ENCODE assay signal across 1 cellular context in the genomic region with DNA sequence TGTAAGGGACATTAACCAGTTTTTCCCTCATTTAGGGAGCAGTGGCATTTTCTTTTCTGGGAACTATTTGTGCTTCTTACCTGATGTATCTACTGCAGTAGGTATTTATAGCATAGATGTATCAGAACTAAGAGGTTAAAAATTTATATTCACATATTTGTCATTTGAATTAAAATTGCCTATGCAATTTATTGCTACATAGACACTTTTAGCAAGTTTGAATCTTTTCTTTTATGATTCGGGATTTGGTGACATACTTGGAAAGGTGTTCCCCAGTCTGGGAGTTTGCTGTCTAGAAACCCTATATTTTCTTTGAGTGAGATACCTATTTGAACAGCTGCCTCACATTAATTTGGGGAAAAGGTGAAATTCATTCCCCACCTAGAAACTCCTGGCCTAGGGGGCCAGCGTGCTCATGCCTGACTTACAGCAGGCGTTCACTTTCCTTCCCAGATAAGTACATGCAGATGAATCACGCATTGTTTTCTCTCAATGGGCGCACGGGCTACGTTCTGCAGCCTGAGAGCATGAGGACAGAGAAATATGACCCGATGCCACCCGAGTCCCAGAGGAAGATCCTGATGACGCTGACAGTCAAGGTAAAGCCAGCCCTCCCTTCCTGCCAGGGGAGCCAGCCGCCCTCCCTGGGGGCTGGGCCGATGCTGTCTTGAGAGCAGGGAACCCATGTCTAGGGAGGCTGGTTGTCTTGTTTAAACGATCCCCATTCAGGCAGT.
TF ChIP-seq lines count a peak whose summit lies in the region.

No MANE protein-coding gene starts in this region.

TF ChIP-seq in H1, 55 proteins besides CTCF, POLR2A, EP300 and RAD21:
- no peak for TF ChIP-seq RXRA (IDR thresholded peaks at IDR 0.05; ENCODE audit: insufficient read depth, low read depth, low read length)
- peak; percentile 9; the same call in 1 of the 2 replicates for TF ChIP-seq MAFK (IDR thresholded peaks at IDR 0.05; ENCODE audit: low read depth, low read length)
